ENCODE assay signal across 1 cellular context in genomic region chr2:88711897-88712296, GRCh38.
TF ChIP-seq lines count a peak whose summit lies in the region.

No MANE protein-coding gene starts in this region.

TF ChIP-seq in HepG2, 621 proteins besides CTCF, POLR2A, EP300 and RAD21 (continued from another document):
- no peak for TF ChIP-seq ZMYM2 (CRISPR knock-in tag; IDR thresholded peaks at IDR 0.05)
- no peak for TF ChIP-seq GFI1 (CRISPR knock-in tag; IDR thresholded peaks at IDR 0.05; ENCODE audit: borderline replicate concordance)
- no peak for TF ChIP-seq KDM5B (CRISPR knock-in tag; IDR thresholded peaks at IDR 0.05; ENCODE audit: borderline replicate concordance)
- TF ChIP-seq ZNF580 (CRISPR knock-in tag; IDR thresholded peaks at IDR 0.05; ENCODE audit: borderline replicate concordance, low read depth) = no peak
- TF ChIP-seq HMGA1 (CRISPR knock-in tag; conservative IDR thresholded peaks at IDR 0.05) = no peak
